1 cellular context compared by ENCODE assay signal in genomic region chr2:73031725-73032701, GRCh38.
TF ChIP-seq lines count a peak whose summit lies in the region.

No MANE protein-coding gene starts in this region.

TF ChIP-seq in liver, 16 proteins besides CTCF, POLR2A, EP300 and RAD21 (continued from another document):
- TF ChIP-seq FOXA1 (IDR thresholded peaks at IDR 0.05) (peak; percentile 94), ATF3 (IDR thresholded peaks at IDR 0.05) (peak; percentile 67), TAF1 (conservative IDR thresholded peaks at IDR 0.05) (peak; percentile 73)
TF ChIP-seq in liver: peak in this region for 13.
